In genomic region chr20:9035129-9035528, GRCh38 we compare ENCODE assay signal across 11 cellular contexts. TPM values are rescaled to one million over a fixed set of nuclear protein-coding genes. Genes with fewer than 3 reads are reported as not detected.
DNase-seq lines count a peak whose midpoint lies in the region; ATAC-seq and TF ChIP-seq lines count a peak whose summit lies in the region.
"Had no signal": no experiment of that assay in that cellular context is flagged by ENCODE, and none has a peak within 500 bp of the region (broad histone marks: within the 10 kb centered on the region; RNA-seq: fewer than 3 reads in every experiment).

No MANE protein-coding gene starts in this region.

- no peaks in the 10 kb centered on the region for H3K36me3 Mint-ChIP-seq in progenitor cell of endocrine pancreas (ENCODE audit: insufficient read depth)
- no peaks in the 10 kb centered on the region for H3K36me3 Mint-ChIP-seq in stimulated activated effector memory CD8-positive, alpha-beta T cell treated with anti-CD3 and anti-CD28 coated beads, Interleukin-12 subunit alpha, Interleukin-12 subunit beta, amount 100 ng/mL, for 72 hours

- ATAC-seq in GM21367 (IDR thresholded peaks at IDR 0.05; ENCODE audit: unreplicated experiment), result no peak
- ATAC-seq in stimulated activated effector memory CD8-positive, alpha-beta T cell treated with anti-CD3 and anti-CD28 coated beads, Interleukin-12 subunit alpha, Interleukin-12 subunit beta, amount 100 ng/mL, for 72 hours, result no peak
- ATAC-seq: K562 had no signal

- DNase-seq in AG20443 (ENCODE audit: low spot score) (peak; percentile 57), HS-5 (ENCODE audit: low read depth) (peak; percentile 71), amniotic stem cell (lab: John Stamatoyannopoulos, UW) (peak; percentile 65), kidney glomerular epithelial cell (lab: John Stamatoyannopoulos, UW) (peak; percentile 78), progenitor cell of endocrine pancreas (ENCODE audit: low spot score, unreplicated experiment) (no peak), HuH-7.5 (ENCODE audit: low spot score) (no peak)
- no peak for DNase-seq in stimulated activated effector memory CD8-positive, alpha-beta T cell treated with anti-CD3 and anti-CD28 coated beads, Interleukin-12 subunit alpha, Interleukin-12 subunit beta, amount 100 ng/mL, for 72 hours (ENCODE audit: low spot score in 2 of 2)
- DNase-seq: activated CD4-positive, alpha-beta T cell treated with anti-CD3 and anti-CD28 coated beads, Interleukin-2, amount 50 U/mL, for 1 hour; effector CD4-positive, alpha-beta T cell had no signal

- H3K9me3 Mint-ChIP-seq in progenitor cell of endocrine pancreas (ENCODE audit: low read depth), result no peaks in the 10 kb centered on the region
- H3K9me3 Mint-ChIP-seq in stimulated activated effector memory CD8-positive, alpha-beta T cell treated with anti-CD3 and anti-CD28 coated beads, Interleukin-12 subunit alpha, Interleukin-12 subunit beta, amount 100 ng/mL, for 72 hours, result peaks cover 7% of the 10 kb centered on the region

- H3K4me3 Mint-ChIP-seq in progenitor cell of endocrine pancreas (ENCODE audit: low read depth), result no peak overlapping the region
- no peak overlapping the region for H3K4me3 Mint-ChIP-seq in stimulated activated effector memory CD8-positive, alpha-beta T cell treated with anti-CD3 and anti-CD28 coated beads, Interleukin-12 subunit alpha, Interleukin-12 subunit beta, amount 100 ng/mL, for 72 hours

- TF ChIP-seq CTCF in progenitor cell of endocrine pancreas (IDR thresholded peaks at IDR 0.05; ENCODE audit: unreplicated experiment), result no peak

- H3K4me1 Mint-ChIP-seq in progenitor cell of endocrine pancreas (ENCODE audit: low read depth), result no peaks in the 10 kb centered on the region
- no peaks in the 10 kb centered on the region for H3K4me1 Mint-ChIP-seq in stimulated activated effector memory CD8-positive, alpha-beta T cell treated with anti-CD3 and anti-CD28 coated beads, Interleukin-12 subunit alpha, Interleukin-12 subunit beta, amount 100 ng/mL, for 72 hours

- H3K27ac Mint-ChIP-seq in progenitor cell of endocrine pancreas, result no peak overlapping the region
- H3K27ac Mint-ChIP-seq in stimulated activated effector memory CD8-positive, alpha-beta T cell treated with anti-CD3 and anti-CD28 coated beads, Interleukin-12 subunit alpha, Interleukin-12 subunit beta, amount 100 ng/mL, for 72 hours, result no peak overlapping the region

- H3K27me3 Mint-ChIP-seq in progenitor cell of endocrine pancreas, result no peaks in the 10 kb centered on the region

RNA-seq across cellular contexts. Expression of gene PLCB4, which starts 33.8 kb away (rescaled TPM):
- total RNA-seq in progenitor cell of endocrine pancreas, result 13.1 and 17.2 TPM in 2 replicates

Comparison
In these comparisons a context has a peak if more than half of its experiments do, and no peak if none do; other contexts are left out.
1. DNase-seq: peak in AG20443 (single experiment), HS-5 (single experiment), amniotic stem cell (single experiment) and kidney glomerular epithelial cell (single experiment); none in progenitor cell of endocrine pancreas (single experiment), HuH-7.5 (single experiment) and stimulated activated effector memory CD8-positive, alpha-beta T cell treated with anti-CD3 and anti-CD28 coated beads, Interleukin-12 subunit alpha, Interleukin-12 subunit beta, amount 100 ng/mL, for 72 hours (0 of 2).